In genomic region chr12:89350260-89350659, GRCh38 we compare ENCODE assay signal across 8 cellular contexts. TPM values are rescaled to one million over a fixed set of nuclear protein-coding genes. Genes with fewer than 3 reads are reported as not detected.
A peak's percentile ranks its signal among the peaks of the same experiment; 100 is the strongest.
DNase-seq lines count a peak whose midpoint lies in the region; ATAC-seq, FAIRE-seq and TF ChIP-seq lines count a peak whose summit lies in the region.

No MANE protein-coding gene starts in this region.

- H3K4me3 ChIP-seq in cardiac muscle cell (peak overlapping the region; percentile 81), breast epithelium (peak overlapping the region; percentile 85 to 93 (median 91)), mesendoderm (ENCODE audit: low read length) (peak overlapping the region; percentile 83), upper lobe of left lung (peak overlapping the region; percentile 62 to 85 (median 74))

- H2BK5ac ChIP-seq in mesendoderm (ENCODE audit: low read length), result no peak overlapping the region

- no CpG with 5 or more reads among the region's 8 CpGs for WGBS in mesendoderm (ENCODE audit: extremely low coverage, insufficient coverage, low lambda C conversion rate)
- 3 to 16% methylated on average over 8 of the region's 8 CpGs for WGBS in upper lobe of left lung, 2 donors

- H3K79me1 ChIP-seq in mesendoderm (ENCODE audit: low read length), result peaks cover 7% of the 10 kb centered on the region

- H3K9me3 ChIP-seq in cardiac muscle cell (ENCODE audit: low read depth), result no peaks in the 10 kb centered on the region
- H3K9me3 ChIP-seq in breast epithelium, result no peaks in the 10 kb centered on the region
- H3K9me3 ChIP-seq in upper lobe of left lung, result no peaks in the 10 kb centered on the region

- FAIRE-seq in RCC 7860 (lab: Jason Lieb, UNC), result no peak

- H2BK15ac ChIP-seq in mesendoderm (replicated peaks; ENCODE audit: low read depth), result no peak overlapping the region

- ATAC-seq in left ventricle myocardium superior (no peak), upper lobe of left lung (ENCODE audit: low FRiP score in 2 of 2) (no peak), HG03196 (IDR thresholded peaks at IDR 0.05; ENCODE audit: unreplicated experiment) (no peak)

- no peak overlapping the region for H4K8ac ChIP-seq in mesendoderm (ENCODE audit: low read depth, low read length)

- no peak overlapping the region for H3K4ac ChIP-seq in mesendoderm (ENCODE audit: low read depth, low read length)

- no peak for TF ChIP-seq EP300 in upper lobe of left lung (IDR thresholded peaks at IDR 0.05)

- no peak overlapping the region for H3K23ac ChIP-seq in mesendoderm (ENCODE audit: low read length)

- H3K36me3 ChIP-seq in cardiac muscle cell, result peaks cover 16% of the 10 kb centered on the region
- no peaks in the 10 kb centered on the region for H3K36me3 ChIP-seq in breast epithelium
- peaks cover 9% of the 10 kb centered on the region for H3K36me3 ChIP-seq in mesendoderm (ENCODE audit: control insufficient read depth, insufficient read depth, low read length)
- peaks cover 0 to 25% (median 8%) of the 10 kb centered on the region in 4 donors for H3K36me3 ChIP-seq in upper lobe of left lung

- peak; percentile 1 for TF ChIP-seq POLR2A in breast epithelium (IDR thresholded peaks at IDR 0.05)
- TF ChIP-seq POLR2A in upper lobe of left lung (IDR thresholded peaks at IDR 0.05), result no peak

- H3K79me2 ChIP-seq in mesendoderm (ENCODE audit: control insufficient read depth, insufficient read depth, low read length), result peaks cover 33% of the 10 kb centered on the region

- no peak overlapping the region for H2AK5ac ChIP-seq in mesendoderm (ENCODE audit: low read length)

- no peak for DNase-seq in cardiac muscle cell (ENCODE audit: low read depth in 1 of 2, low spot score in 1 of 2)
- DNase-seq in left ventricle myocardium superior, result no peak
- no peak for DNase-seq in breast epithelium (ENCODE audit: low spot score in 2 of 2)
- DNase-seq in mesendoderm, result peak; percentile 31
- DNase-seq in upper lobe of left lung, result no peak
- DNase-seq in RCC 7860 (ENCODE audit: low spot score), result no peak
- no peak for DNase-seq in NOMO-1 treated with dmso at 0.1 percent for 144 hours (lab: John Stamatoyannopoulos, UW; ENCODE audit: unreplicated experiment)

- peak overlapping the region; percentile 99 for H3K56ac ChIP-seq in mesendoderm (ENCODE audit: low read length)

- H2BK120ac ChIP-seq in mesendoderm (ENCODE audit: low read depth, low read length), result no peak overlapping the region

- peaks cover 41% of the 10 kb centered on the region for H3K4me1 ChIP-seq in cardiac muscle cell (ENCODE audit: low read depth)
- H3K4me1 ChIP-seq in breast epithelium, result peaks cover 0 to 10% of the 10 kb centered on the region in 2 donors
- peaks cover 26% of the 10 kb centered on the region for H3K4me1 ChIP-seq in mesendoderm (ENCODE audit: control insufficient read depth, low read depth, low read length)
- peaks cover 33 to 66% (median 39%) of the 10 kb centered on the region in 4 donors for H3K4me1 ChIP-seq in upper lobe of left lung

- no peak for TF ChIP-seq CTCF in cardiac muscle cell (IDR thresholded peaks at IDR 0.05; ENCODE audit: low read depth, low read length)
- no peak for TF ChIP-seq CTCF in breast epithelium (IDR thresholded peaks at IDR 0.05)
- TF ChIP-seq CTCF in upper lobe of left lung (IDR thresholded peaks at IDR 0.05), result no peak

- peak overlapping the region; percentile 92 for H3K18ac ChIP-seq in mesendoderm (ENCODE audit: low read length)

- H3K27ac ChIP-seq in cardiac muscle cell (peak overlapping the region; percentile 94), breast epithelium (peak overlapping the region; percentile 98 to 99), mesendoderm (ENCODE audit: low read depth, low read length) (peak overlapping the region; percentile 97), upper lobe of left lung (peak overlapping the region; percentile 96 to 100 (median 99))

- peak overlapping the region; percentile 63 for H3K4me2 ChIP-seq in mesendoderm (ENCODE audit: low read length)

- H3K27me3 ChIP-seq in cardiac muscle cell (no peaks in the 10 kb centered on the region), breast epithelium (no peaks in the 10 kb centered on the region), mesendoderm (ENCODE audit: insufficient read depth, low read length, poor library complexity) (no peaks in the 10 kb centered on the region), upper lobe of left lung (no peaks in the 10 kb centered on the region)

- H3K9ac ChIP-seq in mesendoderm (ENCODE audit: low read length), result peak overlapping the region; percentile 90

- H4K5ac ChIP-seq in mesendoderm (ENCODE audit: low read length), result no peak overlapping the region

- intact Hi-C loops in left ventricle myocardium superior (cut with micrococcal nuclease) (loop anchor here (10.0 kb wide), 2 partner anchors 105 to 295 kb away; no protein-coding TSS in a partner anchor), breast epithelium (cut with DNase I; ENCODE audit: low total_unique reads) (loop anchor here (10.0 kb wide), 1 partner anchor 105 kb away; no protein-coding TSS in a partner anchor)

RNA-seq across cellular contexts. Expression of gene DUSP6, which starts 2.0 kb away (rescaled TPM):
- total RNA-seq in cardiac muscle cell (200 and 260 TPM in 2 replicates), left ventricle myocardium superior (23.0 TPM), breast epithelium (10 to 100 TPM; 53.8 to 97.5 (median 88.8) TPM), upper lobe of left lung (100 to 1,000 TPM in 2 of 6 donors, 10 to 100 TPM in 4; 18.4 to 236 (median 86.0) TPM)
- 177 and 191 TPM in 2 replicates for polyA plus RNA-seq in cardiac muscle cell
- 30.5 TPM for polyA plus RNA-seq in mesendoderm (2013, experiment 1 of 2)
- polyA plus RNA-seq in mesendoderm (2013, experiment 2 of 2), result 30.1 TPM
